In genomic region chr20:2993250-2993649, GRCh38 we compare ENCODE assay signal across 20 cellular contexts. TPM values are rescaled to one million over a fixed set of nuclear protein-coding genes. Genes with fewer than 3 reads are reported as not detected.
DNase-seq lines count a peak whose midpoint lies in the region; ATAC-seq, FAIRE-seq and TF ChIP-seq lines count a peak whose summit lies in the region.
"Had no signal": no experiment of that assay in that cellular context is flagged by ENCODE, and none has a peak within 500 bp of the region (broad histone marks: within the 10 kb centered on the region; RNA-seq: fewer than 3 reads in every experiment).

No MANE protein-coding gene starts in this region.

- H3K4me3 ChIP-seq in keratinocyte (ENCODE audit: control insufficient read depth in 2 of 3, extremely low read depth in 1 of 3, insufficient read depth in 2 of 3, low read depth in 1 of 3, low read length in 3 of 3) (no peak overlapping the region), HAP-1 (no peak overlapping the region)
- H3K4me3 ChIP-seq: BLaER1, MG63 had no signal

- no peak overlapping the region for H3K9ac ChIP-seq in keratinocyte (ENCODE audit: control insufficient read depth, extremely low read depth, insufficient read depth, low read length)
- H3K9ac ChIP-seq: BLaER1 had no signal

- H3K36me3 Mint-ChIP-seq in activated naive CD4-positive, alpha-beta T cell treated with anti-CD3 and anti-CD28 coated beads, Interleukin-2, amount 50 U/mL, for 72 hours, result peaks cover 26 to 33% of the 10 kb centered on the region in 2 donors
- peaks cover 93% of the 10 kb centered on the region for H3K36me3 Mint-ChIP-seq in activated T-helper 17 cell treated with anti-CD3 and anti-CD28 coated beads, Interleukin-2, amount 50 U/mL, for 72 hours (ENCODE audit: low read depth)
- peaks cover 42% of the 10 kb centered on the region for H3K36me3 Mint-ChIP-seq in type B pancreatic cell

- dilution Hi-C loops in keratinocyte (cut with MboI; ENCODE audit: extremely low pct_ligation_motif_present, low sequenced_read_pairs), result no loop called here

- H3K79me2 ChIP-seq in keratinocyte (ENCODE audit: control insufficient read depth, insufficient read depth, low read length), result no peaks in the 10 kb centered on the region

- H3K27ac ChIP-seq in keratinocyte (ENCODE audit: control insufficient read depth, insufficient read depth, low read length), result no peak overlapping the region
- H3K27ac ChIP-seq: BLaER1 had no signal

- no peaks in the 10 kb centered on the region for H3K9me3 ChIP-seq in keratinocyte (ENCODE audit: control insufficient read depth, low read depth, low read length)
- no peaks in the 10 kb centered on the region for H3K9me3 ChIP-seq in HAP-1
- H3K9me3 ChIP-seq: BLaER1, Caco-2, MG63 had no signal

- H3K9me1 ChIP-seq in keratinocyte (ENCODE audit: control insufficient read depth, extremely low read depth, insufficient read depth, low read length), result no peaks in the 10 kb centered on the region

- no peak overlapping the region for H2AFZ ChIP-seq in keratinocyte (ENCODE audit: control insufficient read depth, low read length)

- H3K27me3 ChIP-seq in keratinocyte (ENCODE audit: control insufficient read depth, extremely low read depth, insufficient read depth, low read length), result no peaks in the 10 kb centered on the region
- H3K27me3 ChIP-seq in HAP-1 (ENCODE audit: low read depth), result no peaks in the 10 kb centered on the region
- H3K27me3 ChIP-seq: BLaER1, MG63 had no signal

- H3K4me3 Mint-ChIP-seq in activated T-helper 17 cell treated with anti-CD3 and anti-CD28 coated beads, Interleukin-2, amount 50 U/mL, for 72 hours, result no peak overlapping the region
- H3K4me3 Mint-ChIP-seq in type B pancreatic cell, result no peak overlapping the region
- H3K4me3 Mint-ChIP-seq: CD4-positive, alpha-beta memory T cell had no signal

- no peaks in the 10 kb centered on the region for H4K20me1 ChIP-seq in keratinocyte (ENCODE audit: control insufficient read depth, extremely low read depth, insufficient read depth, low read length)
- H4K20me1 ChIP-seq: BLaER1 had no signal

- peaks cover 10 to 12% of the 10 kb centered on the region in 2 experiments for H3K36me3 ChIP-seq in keratinocyte (ENCODE audit: control insufficient read depth in 2 of 2, extremely low read depth in 1 of 2, insufficient read depth in 2 of 2, low read length in 2 of 2)
- H3K36me3 ChIP-seq in HAP-1 (replicated peaks), result peaks cover 44% of the 10 kb centered on the region

- no peak for ATAC-seq in activated naive CD4-positive, alpha-beta T cell treated with anti-CD3 and anti-CD28 coated beads, Interleukin-2, amount 50 U/mL, for 72 hours
- no peak for ATAC-seq in activated T-helper 17 cell treated with anti-CD3 and anti-CD28 coated beads, Interleukin-2, amount 50 U/mL, for 72 hours (replicated peaks)
- ATAC-seq: Right ventricle myocardium inferior had no signal

- no peak for DNase-seq in activated naive CD4-positive, alpha-beta T cell treated with anti-CD3 and anti-CD28 coated beads, Interleukin-2, amount 50 U/mL, for 72 hours (ENCODE audit: low spot score in 2 of 2)
- DNase-seq in activated naive CD4-positive, alpha-beta T cell (lab: John Stamatoyannopoulos, UW), result no peak
- DNase-seq in keratinocyte (ENCODE audit: low read depth, low spot score), result no peak
- no peak for DNase-seq in type B pancreatic cell (ENCODE audit: extremely low spot score, unreplicated experiment)
- DNase-seq in HAP-1 (ENCODE audit: low spot score in 2 of 2), result no peak
- no peak for DNase-seq in GF-D8 (lab: John Stamatoyannopoulos, UW)
- DNase-seq: Caco-2; CD4-positive, alpha-beta memory T cell; DND-41; MG63; NCI-H1417 treated with DMSO at 0.1 percent for 48 hours; NCI-H187; NCI-H446; NCI-H526 treated with DMSO at 0.1 percent for 48 hours; OCI-M1 had no signal

- H3K4me1 ChIP-seq in keratinocyte (ENCODE audit: control insufficient read depth, extremely low read depth, insufficient read depth, low read length) (no peaks in the 10 kb centered on the region), HAP-1 (no peaks in the 10 kb centered on the region)
- H3K4me1 ChIP-seq: BLaER1, Caco-2 had no signal

- TF ChIP-seq CTCF in keratinocyte (optimal IDR thresholded peaks at IDR 0.05 in 1 of 3, IDR thresholded peaks at IDR 0.05 in 1 of 3, conservative IDR thresholded peaks at IDR 0.05 in 1 of 3; ENCODE audit: extremely low read depth in 1 of 3, insufficient read depth in 2 of 3, low read length in 3 of 3) (no peak), type B pancreatic cell (conservative IDR thresholded peaks at IDR 0.05) (no peak)

- H3K4me2 ChIP-seq in keratinocyte (ENCODE audit: control insufficient read depth, extremely low read depth, insufficient read depth, low read depth, low read length), result no peak overlapping the region
- H3K4me2 ChIP-seq: BLaER1 had no signal

- in situ Hi-C loops in HAP-1 (cut with MboI; ENCODE audit: low sequenced_read_pairs), result no loop called here

- H3K27me3 Mint-ChIP-seq in activated T-helper 17 cell treated with anti-CD3 and anti-CD28 coated beads, Interleukin-2, amount 50 U/mL, for 72 hours, result no peaks in the 10 kb centered on the region
- H3K27me3 Mint-ChIP-seq in type B pancreatic cell, result peaks cover 30% of the 10 kb centered on the region
- H3K27me3 Mint-ChIP-seq: CD4-positive, alpha-beta memory T cell had no signal

- no peaks in the 10 kb centered on the region for H3K9me3 Mint-ChIP-seq in activated naive CD4-positive, alpha-beta T cell treated with anti-CD3 and anti-CD28 coated beads, Interleukin-2, amount 50 U/mL, for 72 hours
- H3K9me3 Mint-ChIP-seq in activated T-helper 17 cell treated with anti-CD3 and anti-CD28 coated beads, Interleukin-2, amount 50 U/mL, for 72 hours, result no peaks in the 10 kb centered on the region
- no peaks in the 10 kb centered on the region for H3K9me3 Mint-ChIP-seq in type B pancreatic cell
- H3K9me3 Mint-ChIP-seq: CD4-positive, alpha-beta memory T cell had no signal

- FAIRE-seq in keratinocyte (lab: Jason Lieb, UNC), result peak; percentile 32
- FAIRE-seq: H54 had no signal

- peaks cover 5% of the 10 kb centered on the region for H3K4me1 Mint-ChIP-seq in activated T-helper 17 cell treated with anti-CD3 and anti-CD28 coated beads, Interleukin-2, amount 50 U/mL, for 72 hours
- peaks cover 10% of the 10 kb centered on the region for H3K4me1 Mint-ChIP-seq in type B pancreatic cell (ENCODE audit: unreplicated experiment)
- H3K4me1 Mint-ChIP-seq: CD4-positive, alpha-beta memory T cell had no signal

- peak overlapping the region; percentile 12 to 73 for H3K27ac Mint-ChIP-seq in activated naive CD4-positive, alpha-beta T cell treated with anti-CD3 and anti-CD28 coated beads, Interleukin-2, amount 50 U/mL, for 72 hours
- peak overlapping the region; percentile 59 for H3K27ac Mint-ChIP-seq in activated T-helper 17 cell treated with anti-CD3 and anti-CD28 coated beads, Interleukin-2, amount 50 U/mL, for 72 hours
- peak overlapping the region; percentile 64 for H3K27ac Mint-ChIP-seq in type B pancreatic cell

RNA-seq across cellular contexts. Expression of gene GNRH2, which starts 50.2 kb away (rescaled TPM):
- 1 to 10 TPM in 1 of 2 donors, under 1 TPM in 1; 0.99 to 2.5 TPM for total RNA-seq in activated naive CD4-positive, alpha-beta T cell treated with anti-CD3 and anti-CD28 coated beads, Interleukin-2, amount 50 U/mL, for 72 hours
- 10 to 100 TPM in 1 of 2 donors, under 1 TPM in 1; 0.61 to 13.7 TPM for total RNA-seq in activated T-helper 17 cell treated with anti-CD3 and anti-CD28 coated beads, Interleukin-2, amount 50 U/mL, for 72 hours
- polyA plus RNA-seq in keratinocyte, result 0.18 TPM in 1 of 3 replicates, not detected in the others
- not detected for polyA plus RNA-seq in keratinocyte (2011; ENCODE audit: low read depth)
- polyA plus RNA-seq in keratinocyte (2011; cell fraction: cytosol; rRNA removed), result not detected in 2 replicates
- polyA plus RNA-seq in keratinocyte (2011; cell fraction: nucleus; rRNA removed), result 0.24 and 0.52 TPM in 2 replicates
- 0.24 TPM in 1 of 2 replicates, not detected in the other for polyA plus RNA-seq in keratinocyte (2012; ENCODE audit: low replicate concordance)
- polyA minus RNA-seq in keratinocyte, result not detected in 3 replicates
- polyA minus RNA-seq in keratinocyte (2011; cell fraction: cytosol; rRNA and poly(A)+ RNA removed), result not detected
- polyA minus RNA-seq in keratinocyte (2011; cell fraction: nucleus; rRNA and poly(A)+ RNA removed), result 2.1 TPM in 1 of 2 replicates, not detected in the other
- 0.99 and 2.3 TPM in 2 replicates for total RNA-seq in type B pancreatic cell (ENCODE audit: low replicate concordance)
- total RNA-seq: Caco-2, LHCN-M2, Right ventricle myocardium inferior had no signal
- polyA plus RNA-seq: CD4-positive, alpha-beta memory T cell had no signal

RNA-seq across cellular contexts. Expression of gene MRPS26, which starts 52.6 kb away (rescaled TPM):
- 10 to 100 TPM; 39.3 to 60.0 TPM for total RNA-seq in activated naive CD4-positive, alpha-beta T cell treated with anti-CD3 and anti-CD28 coated beads, Interleukin-2, amount 50 U/mL, for 72 hours
- total RNA-seq in activated T-helper 17 cell treated with anti-CD3 and anti-CD28 coated beads, Interleukin-2, amount 50 U/mL, for 72 hours, result 10 to 100 TPM; 52.9 to 66.4 TPM
- polyA plus RNA-seq in keratinocyte, result 29.8 to 37.4 TPM (median 33.0 TPM) in 3 replicates
- 8.5 TPM for polyA plus RNA-seq in keratinocyte (2011; ENCODE audit: low read depth)
- 15.4 and 35.1 TPM in 2 replicates for polyA plus RNA-seq in keratinocyte (2011; cell fraction: cytosol; rRNA removed)
- 12.1 and 17.0 TPM in 2 replicates for polyA plus RNA-seq in keratinocyte (2011; cell fraction: nucleus; rRNA removed)
- polyA plus RNA-seq in keratinocyte (2012; ENCODE audit: low replicate concordance), result 36.1 and 49.3 TPM in 2 replicates
- polyA minus RNA-seq in keratinocyte, result 9.1 to 10.3 TPM (median 9.6 TPM) in 3 replicates
- 24.7 TPM for polyA minus RNA-seq in keratinocyte (2011; cell fraction: cytosol; rRNA and poly(A)+ RNA removed)
- polyA minus RNA-seq in keratinocyte (2011; cell fraction: nucleus; rRNA and poly(A)+ RNA removed), result 7.1 and 7.8 TPM in 2 replicates
- 59.0 and 67.3 TPM in 2 replicates for total RNA-seq in type B pancreatic cell (ENCODE audit: low replicate concordance)
